1 cellular context compared by ENCODE assay signal in the genomic region with DNA sequence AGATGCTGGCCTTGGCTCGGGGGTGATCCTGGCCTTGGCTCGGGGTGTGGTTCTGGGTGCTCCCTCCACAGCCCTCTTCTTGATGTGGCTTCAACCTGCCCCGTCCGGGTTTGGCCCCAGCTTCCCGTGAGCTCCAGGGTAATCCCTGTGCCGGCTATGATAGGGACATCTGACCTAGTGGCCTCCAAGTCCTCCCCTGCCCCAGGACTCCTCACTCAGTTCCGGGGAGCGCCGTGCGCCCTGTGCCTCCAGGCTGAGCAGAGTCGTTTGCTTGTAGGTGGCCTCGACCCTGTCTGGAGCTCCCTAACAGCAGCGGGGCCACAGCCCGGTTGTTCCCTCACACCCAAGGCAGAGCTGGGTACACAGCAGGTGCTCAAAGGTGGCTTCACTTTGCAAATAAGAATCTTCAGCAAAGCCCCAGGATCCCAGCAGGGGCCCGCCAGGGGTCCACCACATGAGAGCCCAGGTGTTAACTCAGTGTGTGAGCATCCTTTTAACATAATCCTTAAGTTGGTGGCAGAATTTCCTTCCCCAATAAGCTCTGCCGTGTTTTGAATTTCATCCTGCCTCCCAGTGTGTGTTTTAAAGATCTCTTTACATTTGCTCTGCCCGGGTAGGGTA.
TF ChIP-seq lines count a peak whose summit lies in the region.

No MANE protein-coding gene starts in this region.

TF ChIP-seq in K562, 482 proteins besides CTCF, POLR2A, EP300 and RAD21:
- TF ChIP-seq RBM15 (IDR thresholded peaks at IDR 0.05; ENCODE audit: insufficient read depth, low read length), result no peak
- TF ChIP-seq ZNF274 (IDR thresholded peaks at IDR 0.05; ENCODE audit: borderline replicate concordance, low read depth, low read length), result no peak
- no peak for TF ChIP-seq FOXJ3 (CRISPR knock-in tag; IDR thresholded peaks at IDR 0.05)
- TF ChIP-seq BCOR (IDR thresholded peaks at IDR 0.05), result no peak
- TF ChIP-seq EP400 (IDR thresholded peaks at IDR 0.05), result no peak
- TF ChIP-seq, protein P1, sequence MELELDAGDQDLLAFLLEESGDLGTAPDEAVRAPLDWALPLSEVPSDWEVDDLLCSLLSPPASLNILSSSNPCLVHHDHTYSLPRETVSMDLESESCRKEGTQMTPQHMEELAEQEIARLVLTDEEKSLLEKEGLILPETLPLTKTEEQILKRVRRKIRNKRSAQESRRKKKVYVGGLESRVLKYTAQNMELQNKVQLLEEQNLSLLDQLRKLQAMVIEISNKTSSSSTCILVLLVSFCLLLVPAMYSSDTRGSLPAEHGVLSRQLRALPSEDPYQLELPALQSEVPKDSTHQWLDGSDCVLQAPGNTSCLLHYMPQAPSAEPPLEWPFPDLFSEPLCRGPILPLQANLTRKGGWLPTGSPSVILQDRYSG (tag; conservative IDR thresholded peaks at IDR 0.05; ENCODE audit: low read depth), result no peak
TF ChIP-seq in K562: peak in this region for 0.
